ENCODE assay signal across 2 cellular contexts in genomic region chr12:71947645-71948105, GRCh38.
TF ChIP-seq lines count a peak whose summit lies in the region.

No MANE protein-coding gene starts in this region.

TF ChIP-seq in GM23338, 12 proteins besides CTCF, POLR2A, EP300 and RAD21:
- TF ChIP-seq REST (IDR thresholded peaks at IDR 0.05; ENCODE audit: unreplicated experiment) = no peak
- TF ChIP-seq ZNF331 (CRISPR knock-in tag; IDR thresholded peaks at IDR 0.05; ENCODE audit: low read depth) = no peak
- TF ChIP-seq STAT1 (IDR thresholded peaks at IDR 0.05; ENCODE audit: unreplicated experiment) = no peak
- TF ChIP-seq ZNF462 (CRISPR knock-in tag; IDR thresholded peaks at IDR 0.05) = peak; percentile 78
- peak; percentile 90 for TF ChIP-seq NANOG (IDR thresholded peaks at IDR 0.05; ENCODE audit: borderline replicate concordance)
- peak; percentile 67 for TF ChIP-seq CREB1 (CRISPR knock-in tag; IDR thresholded peaks at IDR 0.05; ENCODE audit: low read depth)
- TF ChIP-seq POLR2AphosphoS5 (IDR thresholded peaks at IDR 0.05; ENCODE audit: low read depth) = 0 out of 2 replicates have a peak, but pooled peaks have one; percentile 42
- TF ChIP-seq ETS1 (IDR thresholded peaks at IDR 0.05) = 0 out of 2 replicates have a peak, but pooled peaks have one; percentile 35
- no peak for TF ChIP-seq ZNF114 (CRISPR knock-in tag; IDR thresholded peaks at IDR 0.05)
- no peak for TF ChIP-seq JUNB (IDR thresholded peaks at IDR 0.05; ENCODE audit: unreplicated experiment)
- no peak for TF ChIP-seq EZH2phosphoT487 (IDR thresholded peaks at IDR 0.05; ENCODE audit: unreplicated experiment)
- TF ChIP-seq EZH2 (IDR thresholded peaks at IDR 0.05; ENCODE audit: low read depth, unreplicated experiment) = no peak

TF ChIP-seq in H1, 55 proteins besides CTCF, POLR2A, EP300 and RAD21:
- TF ChIP-seq BCL11A (IDR thresholded peaks at IDR 0.05; ENCODE audit: low read depth in 2 of 2, low read length in 2 of 2) (no peak), SP1 (IDR thresholded peaks at IDR 0.05; ENCODE audit: low read depth, low read length) (peak; percentile 90), POLR2AphosphoS5 (IDR thresholded peaks at IDR 0.05; ENCODE audit: low read depth, low read length) (peak; percentile 84), CEBPB (IDR thresholded peaks at IDR 0.05; ENCODE audit: low read depth, low read length) (peak; percentile 97), YY1 (IDR thresholded peaks at IDR 0.05; ENCODE audit: low read depth, low read length) (peak; percentile 40; the same call in 1 of the 2 replicates), TAF1 (IDR thresholded peaks at IDR 0.05; ENCODE audit: low read depth, low read length) (0 out of 2 replicates have a peak, but pooled peaks have one; percentile 34), TCF12 (IDR thresholded peaks at IDR 0.05; ENCODE audit: low read depth, low read length) (peak; percentile 99), HDAC6 (IDR thresholded peaks at IDR 0.05; ENCODE audit: low read depth, low read length) (no peak), SP4 (IDR thresholded peaks at IDR 0.05; ENCODE audit: low read length) (0 out of 2 replicates have a peak, but pooled peaks have one; percentile 52), NANOG (IDR thresholded peaks at IDR 0.05; ENCODE audit: insufficient read depth, low read depth, low read length, poor library complexity, severe bottlenecking) (peak; percentile 80), TBP (IDR thresholded peaks at IDR 0.05; ENCODE audit: low read depth, low read length) (no peak; the same call in 1 of the 2 replicates), HDAC2 (IDR thresholded peaks at IDR 0.05; ENCODE audit: borderline replicate concordance in 1 of 2, low read depth in 2 of 2, low read length in 2 of 2) (peak in 1 of 2 experiments; percentile 87; a peak in 1 of 4 replicates), ASH2L (IDR thresholded peaks at IDR 0.05; ENCODE audit: low read length) (peak; percentile 60), EGR1 (IDR thresholded peaks at IDR 0.05; ENCODE audit: borderline replicate concordance, low read depth, low read length) (no peak), MAX (IDR thresholded peaks at IDR 0.05) (0 out of 2 replicates have a peak, but pooled peaks have one; percentile 21), RXRA (IDR thresholded peaks at IDR 0.05; ENCODE audit: insufficient read depth, low read depth, low read length) (no peak), POU5F1 (IDR thresholded peaks at IDR 0.05; ENCODE audit: low read depth, low read length) (0 out of 2 replicates have a peak, but pooled peaks have one; percentile 73), ATF2 (IDR thresholded peaks at IDR 0.05; ENCODE audit: low read length) (0 out of 2 replicates have a peak, but pooled peaks have one; percentile 15), CREB1 (IDR thresholded peaks at IDR 0.05) (peak; percentile 69), TEAD4 (IDR thresholded peaks at IDR 0.05; ENCODE audit: low read depth, low read length) (peak; percentile 67), RBBP5 (IDR thresholded peaks at IDR 0.05; ENCODE audit: borderline replicate concordance, low read depth, low read length) (peak; percentile 75; the same call in 1 of the 2 replicates), SP2 (IDR thresholded peaks at IDR 0.05; ENCODE audit: low read length) (no peak), EZH2 (IDR thresholded peaks at IDR 0.05; ENCODE audit: low read depth, low read length, severe bottlenecking) (no peak), CHD7 (IDR thresholded peaks at IDR 0.05; ENCODE audit: insufficient replicate concordance, low read length) (peak; percentile 60), JUND (IDR thresholded peaks at IDR 0.05; ENCODE audit: low read length) (peak; percentile 53; the same call in 1 of the 2 replicates)
TF ChIP-seq in H1: peak in this region for 18.
